ENCODE assay signal across 8 cellular contexts in genomic region chr19:32693151-32694108, GRCh38. TPM values are rescaled to one million over a fixed set of nuclear protein-coding genes. Genes with fewer than 3 reads are reported as not detected.
DNase-seq lines count a peak whose midpoint lies in the region; ATAC-seq, FAIRE-seq and TF ChIP-seq lines count a peak whose summit lies in the region.
"Not testable (repeated sequence)": the region's sequence is repeated elsewhere in the genome, so short reads cannot be mapped to it uniquely, and the experiment has no call there.

No MANE protein-coding gene starts in this region.

- not testable (repeated sequence) for H3K27me3 ChIP-seq in Peyer's patch; bronchial epithelial cell (ENCODE audit: control insufficient read depth, insufficient read depth, low read length); right cardiac atrium (ENCODE audit: control insufficient read depth, insufficient read depth); trophoblast cell (ENCODE audit: insufficient read depth, low read length); stomach smooth muscle (ENCODE audit: control insufficient read depth in 1 of 2, insufficient read depth in 2 of 2, low read length in 2 of 2)

- not testable (repeated sequence) for H3K18ac ChIP-seq in trophoblast cell (ENCODE audit: low read length)

- not testable (repeated sequence) for H3K36me3 ChIP-seq in Peyer's patch; bronchial epithelial cell (ENCODE audit: control insufficient read depth, insufficient read depth, low read length); trophoblast cell (ENCODE audit: control insufficient read depth in 1 of 2, insufficient read depth in 2 of 2, low read length in 2 of 2); stomach smooth muscle (ENCODE audit: control insufficient read depth in 2 of 2, insufficient read depth in 2 of 2, low read length in 2 of 2)

- H3K4me3 Mint-ChIP-seq in activated CD8-positive, alpha-beta T cell treated with anti-CD3 and anti-CD28 coated beads, Interleukin-2, amount 10 ng/mL, durations not matched to agents 7 days and 5 days, result peak overlapping the region; percentile 78

- DNase-seq in CD1c-positive myeloid dendritic cell (ENCODE audit: extremely low spot score) (peak; percentile 54), HT-29 (ENCODE audit: low spot score) (peak; percentile 52), Peyer's patch (peak in 1 of 3 donors; percentile 59), bronchial epithelial cell (ENCODE audit: low read depth) (peak; percentile 27)
- DNase-seq in activated CD8-positive, alpha-beta T cell treated with anti-CD3 and anti-CD28 coated beads, Interleukin-2, amount 10 ng/mL, durations not matched to agents 7 days and 5 days, result peak; percentile 63
- not testable (repeated sequence) for DNase-seq in right cardiac atrium, trophoblast cell

- not testable (repeated sequence) for H4K91ac ChIP-seq in trophoblast cell (ENCODE audit: low read depth, low read length)

- peaks cover 4 to 53% (median 9%) of the 10 kb centered on the region in 4 donors for H3K4me1 ChIP-seq in Peyer's patch
- not testable (repeated sequence) for H3K4me1 ChIP-seq in right cardiac atrium (ENCODE audit: control insufficient read depth, insufficient read depth, low read length)
- H3K4me1 ChIP-seq in trophoblast cell (ENCODE audit: control insufficient read depth in 1 of 2, insufficient read depth in 2 of 2, low read length in 2 of 2), result peaks cover 9 to 12% of the 10 kb centered on the region in 2 experiments
- H3K4me1 ChIP-seq in stomach smooth muscle (ENCODE audit: control insufficient read depth, insufficient read depth, low read length), result peaks cover 25% of the 10 kb centered on the region

- intact Hi-C loops in right cardiac atrium (cut with DNase I), result not testable (repeated sequence)

- H3K23ac ChIP-seq in trophoblast cell (ENCODE audit: low read length), result not testable (repeated sequence)

- H3K79me2 ChIP-seq in trophoblast cell (ENCODE audit: control insufficient read depth, insufficient read depth, low read length, poor library complexity), result not testable (repeated sequence)

- H3K27ac Mint-ChIP-seq in activated CD8-positive, alpha-beta T cell treated with anti-CD3 and anti-CD28 coated beads, Interleukin-2, amount 10 ng/mL, durations not matched to agents 7 days and 5 days, result peak overlapping the region; percentile 83

- ATAC-seq in activated CD8-positive, alpha-beta T cell treated with anti-CD3 and anti-CD28 coated beads, Interleukin-2, amount 10 ng/mL, durations not matched to agents 7 days and 5 days, result peak; percentile 17
- ATAC-seq in right cardiac atrium, result not testable (repeated sequence)

- H2BK5ac ChIP-seq in trophoblast cell (ENCODE audit: low read depth, low read length, poor library complexity), result not testable (repeated sequence)

- peaks cover 54% of the 10 kb centered on the region for H3K36me3 Mint-ChIP-seq in activated CD8-positive, alpha-beta T cell treated with anti-CD3 and anti-CD28 coated beads, Interleukin-2, amount 10 ng/mL, durations not matched to agents 7 days and 5 days (ENCODE audit: low read depth)

- not testable (repeated sequence) for FAIRE-seq in bronchial epithelial cell (lab: Jason Lieb, UNC)

- not testable (repeated sequence) for H3K14ac ChIP-seq in trophoblast cell (ENCODE audit: low read length)

- not testable (repeated sequence) for H2BK12ac ChIP-seq in trophoblast cell (ENCODE audit: low read length)

- not testable (repeated sequence) for H4K8ac ChIP-seq in trophoblast cell (ENCODE audit: low read depth, low read length)

- peak overlapping the region in 2 of 4 donors; percentile 40 to 84 for H3K27ac ChIP-seq in Peyer's patch
- not testable (repeated sequence) for H3K27ac ChIP-seq in right cardiac atrium (ENCODE audit: low read length); trophoblast cell (ENCODE audit: low read depth, low read length); stomach smooth muscle (ENCODE audit: low read length)

- WGBS in right cardiac atrium, result 88% methylated on average over 20 of the region's 20 CpGs
- WGBS in trophoblast cell (ENCODE audit: extremely low coverage, insufficient coverage, insufficient read length), result no CpG with 5 or more reads among the region's 20 CpGs

- not testable (repeated sequence) for H3K27me3 Mint-ChIP-seq in activated CD8-positive, alpha-beta T cell treated with anti-CD3 and anti-CD28 coated beads, Interleukin-2, amount 10 ng/mL, durations not matched to agents 7 days and 5 days (ENCODE audit: low read depth)

- peak overlapping the region; percentile 20 for H3K4me2 ChIP-seq in trophoblast cell (ENCODE audit: low read length)

- not testable (repeated sequence) for H2AFZ ChIP-seq in trophoblast cell (ENCODE audit: insufficient read depth, low read length, poor library complexity)

- POLR2A ChIA-PET in activated CD8-positive, alpha-beta T cell treated with anti-CD3 and anti-CD28 coated beads, Interleukin-2, amount 10 ng/mL, durations not matched to agents 7 days and 5 days (lab: Charles Lee), result interaction anchor here (0.6 to 1.6 kb wide), 3 partner anchors 12 to 484 kb away, joined by 3 to 6 read pairs (median 4); no protein-coding TSS in a partner anchor

- peak overlapping the region; percentile 56 to 90 (median 81) for H3K4me3 ChIP-seq in Peyer's patch
- H3K4me3 ChIP-seq in bronchial epithelial cell (ENCODE audit: low read depth, low read length), result peak overlapping the region; percentile 72
- peak overlapping the region; percentile 53 for H3K4me3 ChIP-seq in right cardiac atrium (ENCODE audit: low read length)
- not testable (repeated sequence) for H3K4me3 ChIP-seq in trophoblast cell (ENCODE audit: low read depth, low read length)
- H3K4me3 ChIP-seq in stomach smooth muscle (ENCODE audit: low read length in 2 of 2), result peak overlapping the region; percentile 84 to 96

- H3K4ac ChIP-seq in trophoblast cell (ENCODE audit: low read depth, low read length), result not testable (repeated sequence)

- H3K79me1 ChIP-seq in trophoblast cell (ENCODE audit: low read length), result peaks cover 10% of the 10 kb centered on the region

- H3K9me3 ChIP-seq in Peyer's patch; right cardiac atrium (ENCODE audit: control insufficient read depth, low read length); trophoblast cell (ENCODE audit: insufficient read depth, low read depth, low read length); stomach smooth muscle (ENCODE audit: control insufficient read depth in 2 of 2, low read length in 2 of 2): not testable (repeated sequence)

- peaks cover 71% of the 10 kb centered on the region for H3K4me1 Mint-ChIP-seq in activated CD8-positive, alpha-beta T cell treated with anti-CD3 and anti-CD28 coated beads, Interleukin-2, amount 10 ng/mL, durations not matched to agents 7 days and 5 days (ENCODE audit: low read depth)

- CTCF ChIA-PET in activated CD8-positive, alpha-beta T cell treated with anti-CD3 and anti-CD28 coated beads, Interleukin-2, amount 10 ng/mL, durations not matched to agents 7 days and 5 days (lab: Charles Lee), result not testable (repeated sequence)

- not testable (repeated sequence) for TF ChIP-seq CTCF in Peyer's patch (IDR thresholded peaks at IDR 0.05); bronchial epithelial cell (IDR thresholded peaks at IDR 0.05; ENCODE audit: insufficient read depth, low read length, severe bottlenecking)

- TF ChIP-seq POLR2A in Peyer's patch (IDR thresholded peaks at IDR 0.05), result not testable (repeated sequence)

- not testable (repeated sequence) for H4K12ac ChIP-seq in trophoblast cell (ENCODE audit: low read depth, low read length)

- H2AK5ac ChIP-seq in trophoblast cell (ENCODE audit: low read length), result not testable (repeated sequence)

- H2BK120ac ChIP-seq in trophoblast cell (ENCODE audit: insufficient read depth, low read length, poor library complexity), result not testable (repeated sequence)

- H3K9ac ChIP-seq in trophoblast cell (ENCODE audit: low read length), result not testable (repeated sequence)
- H3K9ac ChIP-seq in stomach smooth muscle (ENCODE audit: low read length in 2 of 2), result peak overlapping the region; percentile 58 to 85

- H3K9me3 Mint-ChIP-seq in activated CD8-positive, alpha-beta T cell treated with anti-CD3 and anti-CD28 coated beads, Interleukin-2, amount 10 ng/mL, durations not matched to agents 7 days and 5 days (ENCODE audit: insufficient read depth), result not testable (repeated sequence)

RNA-seq across cellular contexts. Expression of gene NUDT19, which starts 1.8 kb away (rescaled TPM):
- total RNA-seq in HT-29 (2014; rRNA removed; shearing (Covaris generic)), result 18.4 and 19.9 TPM in 2 replicates
- total RNA-seq in Peyer's patch, result 10 to 100 TPM in 3 of 4 donors, 1 to 10 TPM in 1; 7.4 to 16.6 (median 12.6) TPM
- 10 to 100 TPM; 12.9 to 14.3 TPM for total RNA-seq in activated CD8-positive, alpha-beta T cell treated with anti-CD3 and anti-CD28 coated beads, Interleukin-2, amount 10 ng/mL, durations not matched to agents 7 days and 5 days
- total RNA-seq in bronchial epithelial cell, result 5.5 and 7.3 TPM in 2 replicates
- total RNA-seq in right cardiac atrium, result 10 to 100 TPM in 3 of 4 donors, 1 to 10 TPM in 1; 9.3 to 16.9 (median 14.0) TPM
- 12.3 TPM for polyA plus RNA-seq in right cardiac atrium
- polyA plus RNA-seq in trophoblast cell (2013), result 2.7 TPM in 2 replicates

RNA-seq across cellular contexts. Expression of gene RGS9BP, which starts 17.8 kb away (rescaled TPM):
- 0.70 and 1.0 TPM in 2 replicates for total RNA-seq in HT-29 (2014; rRNA removed; shearing (Covaris generic))
- total RNA-seq in Peyer's patch (under 1 TPM in 1 of 4 donors, not detected in 3; 0.67 TPM), bronchial epithelial cell (0.79 and 0.90 TPM in 2 replicates), right cardiac atrium (1 to 10 TPM; 1.7 to 6.6 (median 3.8) TPM)
- under 1 TPM; 0.34 to 0.37 TPM for total RNA-seq in activated CD8-positive, alpha-beta T cell treated with anti-CD3 and anti-CD28 coated beads, Interleukin-2, amount 10 ng/mL, durations not matched to agents 7 days and 5 days
- polyA plus RNA-seq in right cardiac atrium, result 1.2 TPM
- 0.01 TPM in 1 of 2 replicates, not detected in the other for polyA plus RNA-seq in trophoblast cell (2013)

RNA-seq across cellular contexts. Expression of gene ANKRD27, which starts 18.4 kb away (rescaled TPM):
- 39.4 and 43.1 TPM in 2 replicates for total RNA-seq in HT-29 (2014; rRNA removed; shearing (Covaris generic))
- 10 to 100 TPM; 33.2 to 48.0 (median 38.7) TPM for total RNA-seq in Peyer's patch
- total RNA-seq in activated CD8-positive, alpha-beta T cell treated with anti-CD3 and anti-CD28 coated beads, Interleukin-2, amount 10 ng/mL, durations not matched to agents 7 days and 5 days, result 10 to 100 TPM; 45.1 to 45.3 TPM
- total RNA-seq in bronchial epithelial cell, result 37.6 and 53.3 TPM in 2 replicates
- total RNA-seq in right cardiac atrium, result 10 to 100 TPM; 16.0 to 27.9 (median 23.0) TPM
- 8.4 TPM for polyA plus RNA-seq in right cardiac atrium
- 13.4 and 13.7 TPM in 2 replicates for polyA plus RNA-seq in trophoblast cell (2013)

RNA-seq across cellular contexts. Expression of gene TDRD12, which starts 26.1 kb away (rescaled TPM):
- 0.03 TPM in 1 of 2 replicates, not detected in the other for total RNA-seq in HT-29 (2014; rRNA removed; shearing (Covaris generic))
- total RNA-seq in Peyer's patch (1 to 10 TPM in 1 of 4 donors, not detected in 3; 1.7 TPM), bronchial epithelial cell (0.13 and 1.6 TPM in 2 replicates), right cardiac atrium (1 to 10 TPM in 1 of 4 donors, under 1 TPM in 3; 0.06 to 1.0 (median 0.13) TPM)
- total RNA-seq in activated CD8-positive, alpha-beta T cell treated with anti-CD3 and anti-CD28 coated beads, Interleukin-2, amount 10 ng/mL, durations not matched to agents 7 days and 5 days, result under 1 TPM; 0.10 to 0.21 TPM
- polyA plus RNA-seq in right cardiac atrium, result not detected
- polyA plus RNA-seq in trophoblast cell (2013), result 0.05 and 0.15 TPM in 2 replicates
